ENCODE assay signal across 8 cellular contexts in the genomic region with DNA sequence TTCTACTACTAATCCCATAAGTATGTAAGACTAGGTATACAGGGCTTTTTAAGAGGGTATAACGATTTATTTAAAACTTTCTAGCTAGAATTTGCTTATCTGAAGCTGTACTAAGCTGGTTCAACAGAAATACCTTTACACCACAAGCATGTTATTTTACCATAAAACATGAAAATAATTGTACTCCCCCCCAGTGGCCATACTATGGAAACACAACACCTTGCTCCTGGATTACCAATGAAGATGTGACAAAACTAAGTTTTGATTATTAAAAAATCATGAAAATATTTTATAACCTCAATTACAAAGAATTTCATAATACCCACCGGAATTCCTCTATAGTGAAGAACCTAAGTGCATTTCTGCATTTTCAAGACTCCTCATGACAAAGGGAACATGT. TPM values are rescaled to one million over a fixed set of nuclear protein-coding genes. Genes with fewer than 3 reads are reported as not detected.
A peak's percentile ranks its signal among the peaks of the same experiment; 100 is the strongest.
DNase-seq lines count a peak whose midpoint lies in the region; ATAC-seq and TF ChIP-seq lines count a peak whose summit lies in the region.

No MANE protein-coding gene starts in this region.

- peak; percentile 71 for TF ChIP-seq CTCF in foreskin keratinocyte (conservative IDR thresholded peaks at IDR 0.05)
- TF ChIP-seq CTCF in upper lobe of right lung (IDR thresholded peaks at IDR 0.05), result peak; percentile 61

- intact Hi-C loops in upper lobe of right lung (cut with DNase I), result no loop called here
- intact Hi-C loops in activated T-helper 1 cell treated with anti-CD3 and anti-CD28 coated beads, Interleukin-12 subunit alpha, Interleukin-12 subunit beta, Interleukin-2, Interleukin-4 antibody, amounts not matched to agents 30 ng/mL and 10 ng/mL and 1 ng/mL, durations not matched to agents 14 hours and 24 hours and 36 hours (cut with micrococcal nuclease), result loop anchor here (1.0 kb wide), 1 partner anchor 53 kb away; no protein-coding TSS in a partner anchor

- no peaks in the 10 kb centered on the region for H3K36me3 ChIP-seq in upper lobe of right lung

- H3K9me3 Mint-ChIP-seq in activated T-helper 1 cell treated with anti-CD3 and anti-CD28 coated beads, Interleukin-12 subunit alpha, Interleukin-12 subunit beta, Interleukin-2, Interleukin-4 antibody, amounts not matched to agents 30 ng/mL and 10 ng/mL and 1 ng/mL, durations not matched to agents 14 hours and 24 hours and 36 hours, result no peaks in the 10 kb centered on the region

- DNase-seq in COLO829 (ENCODE audit: low spot score) (peak; percentile 12), RPMI8226 (peak; percentile 69), foreskin keratinocyte (no peak), upper lobe of right lung (no peak), activated gamma-delta T cell treated with Interleukin-2 at 50 U/mL for 16 hours (no peak)
- no peak for DNase-seq in activated T-helper 1 cell treated with anti-CD3 and anti-CD28 coated beads, Interleukin-12 subunit alpha, Interleukin-12 subunit beta, Interleukin-2, Interleukin-4 antibody, amounts not matched to agents 30 ng/mL and 10 ng/mL and 1 ng/mL, durations not matched to agents 14 hours and 24 hours and 36 hours (ENCODE audit: low spot score)

- H3K27me3 Mint-ChIP-seq in activated T-helper 1 cell treated with anti-CD3 and anti-CD28 coated beads, Interleukin-12 subunit alpha, Interleukin-12 subunit beta, Interleukin-2, Interleukin-4 antibody, amounts not matched to agents 30 ng/mL and 10 ng/mL and 1 ng/mL, durations not matched to agents 14 hours and 24 hours and 36 hours (ENCODE audit: insufficient read depth), result no peaks in the 10 kb centered on the region

- no peaks in the 10 kb centered on the region for H3K27me3 ChIP-seq in foreskin keratinocyte
- no peaks in the 10 kb centered on the region for H3K27me3 ChIP-seq in upper lobe of right lung

- H3K27ac ChIP-seq in foreskin keratinocyte, result no peak overlapping the region
- H3K27ac ChIP-seq in upper lobe of right lung, result no peak overlapping the region

- H3K9me3 ChIP-seq in upper lobe of right lung, result no peaks in the 10 kb centered on the region

- H3K4me1 ChIP-seq in foreskin keratinocyte, result peaks cover 6% of the 10 kb centered on the region
- peaks cover 33% of the 10 kb centered on the region for H3K4me1 ChIP-seq in upper lobe of right lung

- H3K4me1 Mint-ChIP-seq in activated T-helper 1 cell treated with anti-CD3 and anti-CD28 coated beads, Interleukin-12 subunit alpha, Interleukin-12 subunit beta, Interleukin-2, Interleukin-4 antibody, amounts not matched to agents 30 ng/mL and 10 ng/mL and 1 ng/mL, durations not matched to agents 14 hours and 24 hours and 36 hours (ENCODE audit: low read depth), result peaks cover 78% of the 10 kb centered on the region

- H3K4me3 ChIP-seq in upper lobe of right lung, result no peak overlapping the region

- peaks cover 16% of the 10 kb centered on the region for H3K36me3 Mint-ChIP-seq in activated T-helper 1 cell treated with anti-CD3 and anti-CD28 coated beads, Interleukin-12 subunit alpha, Interleukin-12 subunit beta, Interleukin-2, Interleukin-4 antibody, amounts not matched to agents 30 ng/mL and 10 ng/mL and 1 ng/mL, durations not matched to agents 14 hours and 24 hours and 36 hours (ENCODE audit: low read depth)

- H3K4me3 Mint-ChIP-seq in activated T-helper 1 cell treated with anti-CD3 and anti-CD28 coated beads, Interleukin-12 subunit alpha, Interleukin-12 subunit beta, Interleukin-2, Interleukin-4 antibody, amounts not matched to agents 30 ng/mL and 10 ng/mL and 1 ng/mL, durations not matched to agents 14 hours and 24 hours and 36 hours, result no peak overlapping the region

- H3K27ac Mint-ChIP-seq in activated T-helper 1 cell treated with anti-CD3 and anti-CD28 coated beads, Interleukin-12 subunit alpha, Interleukin-12 subunit beta, Interleukin-2, Interleukin-4 antibody, amounts not matched to agents 30 ng/mL and 10 ng/mL and 1 ng/mL, durations not matched to agents 14 hours and 24 hours and 36 hours, result no peak overlapping the region

- ATAC-seq in GM21447 (IDR thresholded peaks at IDR 0.05; ENCODE audit: unreplicated experiment), result peak; percentile 43
- peak; percentile 73 for ATAC-seq in foreskin keratinocyte
- ATAC-seq in upper lobe of right lung, result peak; percentile 59
- ATAC-seq in GM21367 (IDR thresholded peaks at IDR 0.05; ENCODE audit: unreplicated experiment), result no peak

RNA-seq across cellular contexts. Expression of a gene that starts 27.3 kb away (rescaled TPM):
- total RNA-seq in foreskin keratinocyte, result 6.6 and 7.3 TPM in 2 replicates
- 1.5 and 1.6 TPM in 2 replicates for polyA plus RNA-seq in foreskin keratinocyte
- 50.7 TPM for total RNA-seq in upper lobe of right lung
- 86.6 and 91.8 TPM in 2 replicates for total RNA-seq in activated T-helper 1 cell treated with anti-CD3 and anti-CD28 coated beads, Interleukin-12 subunit alpha, Interleukin-12 subunit beta, Interleukin-2, Interleukin-4 antibody, amounts not matched to agents 30 ng/mL and 10 ng/mL and 1 ng/mL, durations not matched to agents 14 hours and 24 hours and 36 hours

Comparison
In these comparisons a context has a peak if more than half of its experiments do, and no peak if none do; other contexts are left out.
1. DNase-seq: peak in COLO829 (single experiment) and RPMI8226 (single experiment); none in foreskin keratinocyte (0 of 2), upper lobe of right lung (single experiment), activated gamma-delta T cell treated with Interleukin-2 at 50 U/mL for 16 hours (single experiment) and activated T-helper 1 cell treated with anti-CD3 and anti-CD28 coated beads, Interleukin-12 subunit alpha, Interleukin-12 subunit beta, Interleukin-2, Interleukin-4 antibody, amounts not matched to agents 30 ng/mL and 10 ng/mL and 1 ng/mL, durations not matched to agents 14 hours and 24 hours and 36 hours (single experiment).